ENCODE assay signal across 15 cellular contexts in the genomic region with DNA sequence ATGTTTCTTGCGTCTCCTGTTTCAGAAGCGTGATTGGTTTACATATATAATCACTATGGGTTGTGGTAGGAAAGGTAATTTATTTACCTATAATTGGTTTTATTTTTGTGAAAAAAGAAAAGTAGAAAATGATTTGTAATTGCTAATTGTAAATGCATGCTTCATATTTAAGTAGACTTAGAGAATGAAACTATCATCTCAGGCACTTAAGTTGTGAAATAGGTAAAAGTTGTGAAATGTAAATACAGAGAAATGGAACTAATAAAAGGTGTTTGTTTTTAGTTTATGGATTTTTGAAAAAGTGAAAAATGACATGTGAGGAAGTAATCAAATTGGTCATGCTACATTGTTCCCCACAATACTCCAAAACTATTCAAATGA.
DNase-seq lines count a peak whose midpoint lies in the region; ATAC-seq and TF ChIP-seq lines count a peak whose summit lies in the region.
"Had no signal": no experiment of that assay in that cellular context is flagged by ENCODE, and none has a peak within 500 bp of the region (broad histone marks: within the 10 kb centered on the region; RNA-seq: fewer than 3 reads in every experiment).

No MANE protein-coding gene starts in this region.

- no peaks in the 10 kb centered on the region for H3K27me3 ChIP-seq in breast epithelium
- no peaks in the 10 kb centered on the region for H3K27me3 ChIP-seq in RWPE2 (ENCODE audit: insufficient read depth, poor library complexity, severe bottlenecking)
- H3K27me3 ChIP-seq in upper lobe of right lung = no peaks in the 10 kb centered on the region
- no peaks in the 10 kb centered on the region for H3K27me3 ChIP-seq in sigmoid colon

- H3K27me3 Mint-ChIP-seq in MCF 10A (ENCODE audit: insufficient read depth, unreplicated experiment) = no peaks in the 10 kb centered on the region

- H3K9me3 ChIP-seq in breast epithelium (no peaks in the 10 kb centered on the region), RWPE2 (ENCODE audit: severe bottlenecking) (no peaks in the 10 kb centered on the region), upper lobe of right lung (no peaks in the 10 kb centered on the region), sigmoid colon (no peaks in the 10 kb centered on the region)

- TF ChIP-seq EP300 in sigmoid colon (IDR thresholded peaks at IDR 0.05) = no peak

- DNase-seq in MCF 10A (ENCODE audit: unreplicated experiment) (peak; percentile 18), breast epithelium (ENCODE audit: low spot score in 2 of 2) (no peak), RWPE2 (ENCODE audit: low spot score) (no peak), left lobe of liver (ENCODE audit: low spot score) (no peak), upper lobe of right lung (no peak), sigmoid colon (no peak), NCI-H2171 (lab: John Stamatoyannopoulos, UW) (no peak), T-helper 1 cell (no peak)
- DNase-seq: activated CD4-positive, CD25-positive, alpha-beta regulatory T cell treated with anti-CD3 and anti-CD28 coated beads, Interleukin-2, amount 50 U/mL, for 72 hours; anterior cingulate cortex; dermis blood vessel endothelial cell; DMS53; MM.1S; nucleus accumbens; stimulated activated CD4-positive, alpha-beta T cell treated with anti-CD3 and anti-CD28 coated beads, Interleukin-12 subunit alpha, Interleukin-12 subunit beta, amount 100 ng/mL, for 4 hours had no signal

- TF ChIP-seq CTCF in MCF 10A (IDR thresholded peaks at IDR 0.05; ENCODE audit: unreplicated experiment) (no peak), breast epithelium (IDR thresholded peaks at IDR 0.05) (no peak), RWPE2 (IDR thresholded peaks at IDR 0.05; ENCODE audit: poor library complexity, severe bottlenecking) (no peak), upper lobe of right lung (IDR thresholded peaks at IDR 0.05) (no peak), sigmoid colon (IDR thresholded peaks at IDR 0.05) (no peak)

- H3K36me3 ChIP-seq in breast epithelium (no peaks in the 10 kb centered on the region), RWPE2 (ENCODE audit: low read depth) (peaks cover 7% of the 10 kb centered on the region; the same call in 1 of the 2 replicates), upper lobe of right lung (no peaks in the 10 kb centered on the region), sigmoid colon (no peaks in the 10 kb centered on the region)

- CTCF ChIA-PET in MCF 10A (lab: Yijun Ruan, JAX) = no interaction called here

- no peaks in the 10 kb centered on the region for H3K4me1 Mint-ChIP-seq in MCF 10A (ENCODE audit: insufficient read depth, unreplicated experiment)

- no peak for ATAC-seq in RWPE2 (ENCODE audit: low read depth)
- peak; percentile 18 for ATAC-seq in left lobe of liver
- ATAC-seq in upper lobe of right lung = no peak

- no TSS peak for BruUV-seq in MCF 10A (replicated peaks; lab: Mats Ljungman, UMichigan)

- no peak overlapping the region for H3K27ac ChIP-seq in breast epithelium
- H3K27ac ChIP-seq in RWPE2 (ENCODE audit: poor library complexity, severe bottlenecking) = peak overlapping the region; percentile 41
- H3K27ac ChIP-seq in upper lobe of right lung = peak overlapping the region; percentile 60
- H3K27ac ChIP-seq in sigmoid colon = no peak overlapping the region

- H3K4me3 ChIP-seq in breast epithelium (no peak overlapping the region), RWPE2 (ENCODE audit: severe bottlenecking) (no peak overlapping the region), upper lobe of right lung (no peak overlapping the region), sigmoid colon (no peak overlapping the region)

- H3K27ac Mint-ChIP-seq in MCF 10A (ENCODE audit: low read depth, unreplicated experiment) = no peak overlapping the region

- H3K4me1 ChIP-seq in breast epithelium = no peaks in the 10 kb centered on the region
- H3K4me1 ChIP-seq in RWPE2 (ENCODE audit: insufficient read depth, poor library complexity, severe bottlenecking) = peaks cover 24% of the 10 kb centered on the region
- H3K4me1 ChIP-seq in upper lobe of right lung = no peaks in the 10 kb centered on the region
- peaks cover 0 to 14% (median 7%) of the 10 kb centered on the region in 4 donors for H3K4me1 ChIP-seq in sigmoid colon

- H3K9me3 Mint-ChIP-seq in MCF 10A (ENCODE audit: unreplicated experiment) = no peaks in the 10 kb centered on the region

- POLR2A ChIA-PET in MCF 10A (lab: Yijun Ruan, JAX) = interaction anchor here (0.6 to 0.7 kb wide), 2 partner anchors 42 to 46 kb away, joined by 3 read pairs; no protein-coding TSS in a partner anchor

- no peak overlapping the region for H3K4me3 Mint-ChIP-seq in MCF 10A (ENCODE audit: unreplicated experiment)

- TF ChIP-seq POLR2A in breast epithelium (IDR thresholded peaks at IDR 0.05) (no peak), sigmoid colon (IDR thresholded peaks at IDR 0.05) (no peak)

- WGBS in sigmoid colon, 2 donors = 85 to 96% methylated on average over 2 of the region's 2 CpGs

- H3K36me3 Mint-ChIP-seq in MCF 10A (ENCODE audit: insufficient read depth, unreplicated experiment) = peaks cover 3% of the 10 kb centered on the region

- intact Hi-C loops in MCF 10A (cut with micrococcal nuclease) (no loop called here), breast epithelium (cut with DNase I; ENCODE audit: low total_unique reads) (no loop called here), upper lobe of right lung (cut with DNase I) (no loop called here), sigmoid colon (cut with DNase I) (no loop called here)

Comparison
In these comparisons a context has a peak if more than half of its experiments do, and no peak if none do; other contexts are left out.
1. H3K27ac ChIP-seq: peak in RWPE2 (single experiment) and upper lobe of right lung (single experiment); none in breast epithelium (0 of 2) and sigmoid colon (0 of 4).